2 cellular contexts compared by ENCODE assay signal in genomic region chr19:48794291-48794690, GRCh38.
TF ChIP-seq lines count a peak whose summit lies in the region.

No MANE protein-coding gene starts in this region.

TF ChIP-seq in HepG2, 621 proteins besides CTCF, POLR2A, EP300 and RAD21:
- TF ChIP-seq ZNF687 (CRISPR knock-in tag; IDR thresholded peaks at IDR 0.05) = no peak
- TF ChIP-seq ZNF607 (CRISPR knock-in tag; IDR thresholded peaks at IDR 0.05; ENCODE audit: borderline replicate concordance) = no peak
- TF ChIP-seq MEIS2 (CRISPR knock-in tag; IDR thresholded peaks at IDR 0.05) = no peak
- TF ChIP-seq ZNF121 (CRISPR knock-in tag; IDR thresholded peaks at IDR 0.05) = peak; percentile 90
- no peak for TF ChIP-seq SNRNP70 (IDR thresholded peaks at IDR 0.05; ENCODE audit: low read depth, low read length)
- no peak for TF ChIP-seq RARG (CRISPR knock-in tag; IDR thresholded peaks at IDR 0.05; ENCODE audit: low read depth)

TF ChIP-seq in neural cell, 6 proteins besides CTCF, POLR2A, EP300 and RAD21:
- TF ChIP-seq TAF1 (IDR thresholded peaks at IDR 0.05; ENCODE audit: low read depth) (no peak), REST (IDR thresholded peaks at IDR 0.05; ENCODE audit: borderline replicate concordance) (no peak), SMC3 (conservative IDR thresholded peaks at IDR 0.05; ENCODE audit: poor library complexity) (no peak), POLR2AphosphoS5 (IDR thresholded peaks at IDR 0.05) (no peak), EZH2 (IDR thresholded peaks at IDR 0.05; ENCODE audit: borderline replicate concordance, insufficient read depth, low read length, poor library complexity, severe bottlenecking) (no peak), MXI1 (conservative IDR thresholded peaks at IDR 0.05; ENCODE audit: poor library complexity, severe bottlenecking) (no peak)
